In the genomic region with DNA sequence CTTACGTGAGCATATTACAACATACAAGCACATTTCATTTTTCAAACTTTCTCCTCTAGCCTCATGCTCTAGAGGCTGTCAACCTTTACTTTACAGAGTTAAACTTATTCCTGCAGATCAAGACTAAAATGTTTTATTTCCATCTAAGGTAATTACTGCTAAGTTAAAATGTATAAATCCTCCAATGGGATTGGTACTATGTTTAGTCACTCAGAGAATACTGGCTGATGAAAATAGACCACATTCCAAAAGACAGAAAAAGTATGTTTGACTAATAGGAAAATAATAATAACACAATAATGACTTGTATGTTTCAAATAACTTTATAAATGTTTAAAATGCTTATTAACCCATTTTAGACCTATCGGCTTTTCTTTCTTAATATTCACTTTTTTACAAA, we compare ENCODE assay signal across 28 cellular contexts. TPM values are rescaled to one million over a fixed set of nuclear protein-coding genes. Genes with fewer than 3 reads are reported as not detected.
DNase-seq lines count a peak whose midpoint lies in the region; ATAC-seq, FAIRE-seq and TF ChIP-seq lines count a peak whose summit lies in the region.
"Had no signal": no experiment of that assay in that cellular context is flagged by ENCODE, and none has a peak within 500 bp of the region (broad histone marks: within the 10 kb centered on the region; RNA-seq: fewer than 3 reads in every experiment).

No MANE protein-coding gene starts in this region.

- no peak overlapping the region for H3K4me3 Mint-ChIP-seq in mesothelial cell of epicardium
- no peak overlapping the region for H3K4me3 Mint-ChIP-seq in activated T-cell treated with anti-CD3 and anti-CD28 coated beads, Interleukin-2, amount 50 U/mL, for 24 hours
- H3K4me3 Mint-ChIP-seq: effector memory CD8-positive, alpha-beta T cell; naive B cell; stimulated activated naive CD8-positive, alpha-beta T cell treated with anti-CD3 and anti-CD28 coated beads, Interleukin-15, Interleukin-2, amounts not matched to agents 100 ng/mL and 50 ng/mL, for 24 hours; T-cell; type B pancreatic cell had no signal

- H3K4me1 Mint-ChIP-seq in mesothelial cell of epicardium: peaks cover 43% of the 10 kb centered on the region
- H3K4me1 Mint-ChIP-seq in activated T-cell treated with anti-CD3 and anti-CD28 coated beads, Interleukin-2, amount 50 U/mL, for 24 hours (ENCODE audit: low read depth): peaks cover 38% of the 10 kb centered on the region

- H3K27ac Mint-ChIP-seq in mesothelial cell of epicardium: peak overlapping the region; percentile 82
- no peak overlapping the region for H3K27ac Mint-ChIP-seq in activated T-cell treated with anti-CD3 and anti-CD28 coated beads, Interleukin-2, amount 50 U/mL, for 24 hours
- H3K27ac Mint-ChIP-seq: effector memory CD8-positive, alpha-beta T cell; stimulated activated naive CD8-positive, alpha-beta T cell treated with anti-CD3 and anti-CD28 coated beads, Interleukin-15, Interleukin-2, amounts not matched to agents 100 ng/mL and 50 ng/mL, for 24 hours; type B pancreatic cell had no signal

- 51% methylated on average over 2 of the region's 2 CpGs for WGBS in A549 (ENCODE audit: missing lambda C conversion rate)

- TF ChIP-seq RAD21 in A549 (conservative IDR thresholded peaks at IDR 0.05 in 1 of 2, IDR thresholded peaks at IDR 0.05 in 1 of 2): no peak

- no peak overlapping the region for H3K27ac ChIP-seq in A549
- H3K27ac ChIP-seq: BLaER1 treated with 17β-estradiol and CSF1 and Interleukin-3, amounts not matched to agents 10 nM and 100 nM; heart right ventricle; lower lobe of right lung; parathyroid adenoma had no signal

- peaks cover 46% of the 10 kb centered on the region for H3K4me1 ChIP-seq in A549
- H3K4me1 ChIP-seq: parathyroid adenoma had no signal

- H3K9me3 Mint-ChIP-seq in mesothelial cell of epicardium: no peaks in the 10 kb centered on the region
- H3K9me3 Mint-ChIP-seq in activated T-cell treated with anti-CD3 and anti-CD28 coated beads, Interleukin-2, amount 50 U/mL, for 24 hours: no peaks in the 10 kb centered on the region
- H3K9me3 Mint-ChIP-seq: effector memory CD8-positive, alpha-beta T cell; naive B cell; stimulated activated naive CD8-positive, alpha-beta T cell treated with anti-CD3 and anti-CD28 coated beads, Interleukin-15, Interleukin-2, amounts not matched to agents 100 ng/mL and 50 ng/mL, for 24 hours; T-cell; type B pancreatic cell had no signal

- peak; percentile 95 for FAIRE-seq in A549 (lab: Jason Lieb, UNC)
- FAIRE-seq: D721Med, GM19239 had no signal

- POLR2A ChIA-PET in A549 (lab: Yijun Ruan, JAX): no interaction called here

- H3K27me3 Mint-ChIP-seq in mesothelial cell of epicardium (ENCODE audit: low read depth): no peaks in the 10 kb centered on the region
- H3K27me3 Mint-ChIP-seq in activated T-cell treated with anti-CD3 and anti-CD28 coated beads, Interleukin-2, amount 50 U/mL, for 24 hours: no peaks in the 10 kb centered on the region
- H3K27me3 Mint-ChIP-seq: effector memory CD8-positive, alpha-beta T cell; naive B cell; stimulated activated naive CD8-positive, alpha-beta T cell treated with anti-CD3 and anti-CD28 coated beads, Interleukin-15, Interleukin-2, amounts not matched to agents 100 ng/mL and 50 ng/mL, for 24 hours; T-cell; type B pancreatic cell had no signal

- H3K4me3 ChIP-seq in A549: no peak overlapping the region
- H3K4me3 ChIP-seq: BLaER1 treated with 17β-estradiol and CSF1 and Interleukin-3, amounts not matched to agents 10 nM and 100 nM; heart right ventricle; lower lobe of right lung had no signal

- no peak for TF ChIP-seq EP300 in A549 (IDR thresholded peaks at IDR 0.05)

- H3K4me2 ChIP-seq in A549: peak overlapping the region; percentile 37; the same call in 2 of the 3 replicates
- H3K4me2 ChIP-seq: BLaER1 treated with 17β-estradiol and CSF1 and Interleukin-3, amounts not matched to agents 10 nM and 100 nM had no signal

- DNase-seq in A549 (ENCODE audit: low read depth in 1 of 2, low spot score in 1 of 2): no peak
- DNase-seq in LHCN-M2 (ENCODE audit: low read depth): peak; percentile 23
- DNase-seq in astrocyte of the hippocampus (ENCODE audit: low read depth, low spot score): peak; percentile 28
- no peak for DNase-seq in mesothelial cell of epicardium (ENCODE audit: low spot score in 2 of 2, unreplicated experiment in 2 of 2)
- no peak for DNase-seq in activated gamma-delta T cell (lab: John Stamatoyannopoulos, UW)
- no peak for DNase-seq in activated T-cell treated with anti-CD3 and anti-CD28 coated beads, Interleukin-2, amount 50 U/mL, for 24 hours
- DNase-seq: 8988T; activated CD4-positive, alpha-beta T cell treated with anti-CD3 and anti-CD28 coated beads, Interleukin-2, amount 50 U/mL, for 1 hour; activated CD8-positive, alpha-beta memory T cell treated with anti-CD3 and anti-CD28 coated beads, Interleukin-2, amount 50 U/mL, for 48 hours; activated effector memory CD4-positive, alpha-beta T cell treated with anti-CD3 and anti-CD28 coated beads, Interleukin-2, amount 50 U/mL, for 16 hours; amniotic stem cell; effector memory CD8-positive, alpha-beta T cell; H7; heart right ventricle; lower lobe of right lung; MV-4-11; naive B cell; NCI-H2081 treated with DMSO at 0.1 percent for 48 hours; NCI-H510A; T-cell had no signal

- CTCF ChIA-PET in A549 (lab: Yijun Ruan, JAX): interaction anchor here (4.7 kb wide), 1 partner anchor 18 kb away, joined by 53 read pairs; the partner anchor contains the start of gene VIM

- no peaks in the 10 kb centered on the region for H3K36me3 Mint-ChIP-seq in mesothelial cell of epicardium
- H3K36me3 Mint-ChIP-seq in activated T-cell treated with anti-CD3 and anti-CD28 coated beads, Interleukin-2, amount 50 U/mL, for 24 hours (ENCODE audit: low read depth): peaks cover 2% of the 10 kb centered on the region
- H3K36me3 Mint-ChIP-seq: naive B cell, type B pancreatic cell had no signal

- no peaks in the 10 kb centered on the region for H3K9me3 ChIP-seq in A549
- H3K9me3 ChIP-seq: BLaER1 treated with 17β-estradiol and CSF1 and Interleukin-3, amounts not matched to agents 10 nM and 100 nM; heart right ventricle; lower lobe of right lung had no signal

- no peak for ATAC-seq in A549
- no peak for ATAC-seq in GM21381 (IDR thresholded peaks at IDR 0.05; ENCODE audit: unreplicated experiment)
- ATAC-seq in GM21576 (IDR thresholded peaks at IDR 0.05; ENCODE audit: unreplicated experiment): no peak
- ATAC-seq: effector memory CD8-positive, alpha-beta T cell; heart right ventricle; lower lobe of right lung; T-cell had no signal

- TF ChIP-seq POLR2A in A549 (IDR thresholded peaks at IDR 0.05; ENCODE audit: low read length): no peak

- TF ChIP-seq CTCF in A549 (IDR thresholded peaks at IDR 0.05): no peak
- TF ChIP-seq CTCF in mesothelial cell of epicardium (IDR thresholded peaks at IDR 0.05; ENCODE audit: unreplicated experiment): no peak

TF ChIP-seq in A549, 52 proteins besides CTCF, POLR2A, EP300 and RAD21 (continues in another document):
- TF ChIP-seq EHMT2 (IDR thresholded peaks at IDR 0.05; ENCODE audit: low read depth) (no peak), CEBPB (IDR thresholded peaks at IDR 0.05) (no peak), MAFK (IDR thresholded peaks at IDR 0.05; ENCODE audit: partially characterized antibody) (no peak), HOXB5 (CRISPR knock-in tag; IDR thresholded peaks at IDR 0.05) (no peak), CHD2 (IDR thresholded peaks at IDR 0.05; ENCODE audit: low read length, partially characterized antibody) (no peak), FOXS1 (CRISPR knock-in tag; IDR thresholded peaks at IDR 0.05) (no peak), POLR2AphosphoS2 (conservative IDR thresholded peaks at IDR 0.05; ENCODE audit: low read length) (no peak), ZC3H11A (IDR thresholded peaks at IDR 0.05) (no peak), NFE2L2 (conservative IDR thresholded peaks at IDR 0.05; ENCODE audit: low read length) (no peak), JUNB (IDR thresholded peaks at IDR 0.05) (no peak)
- TF ChIP-seq, protein P1, sequence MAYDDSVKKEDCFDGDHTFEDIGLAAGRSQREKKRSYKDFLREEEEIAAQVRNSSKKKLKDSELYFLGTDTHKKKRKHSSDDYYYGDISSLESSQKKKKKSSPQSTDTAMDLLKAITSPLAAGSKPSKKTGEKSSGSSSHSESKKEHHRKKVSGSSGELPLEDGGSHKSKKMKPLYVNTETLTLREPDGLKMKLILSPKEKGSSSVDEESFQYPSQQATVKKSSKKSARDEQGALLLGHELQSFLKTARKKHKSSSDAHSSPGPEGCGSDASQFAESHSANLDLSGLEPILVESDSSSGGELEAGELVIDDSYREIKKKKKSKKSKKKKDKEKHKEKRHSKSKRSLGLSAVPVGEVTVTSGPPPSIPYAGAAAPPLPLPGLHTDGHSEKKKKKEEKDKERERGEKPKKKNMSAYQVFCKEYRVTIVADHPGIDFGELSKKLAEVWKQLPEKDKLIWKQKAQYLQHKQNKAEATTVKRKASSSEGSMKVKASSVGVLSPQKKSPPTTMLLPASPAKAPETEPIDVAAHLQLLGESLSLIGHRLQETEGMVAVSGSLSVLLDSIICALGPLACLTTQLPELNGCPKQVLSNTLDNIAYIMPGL (CRISPR knock-in tag; IDR thresholded peaks at IDR 0.05; ENCODE audit: borderline replicate concordance): no peak
- TF ChIP-seq, protein P2, sequence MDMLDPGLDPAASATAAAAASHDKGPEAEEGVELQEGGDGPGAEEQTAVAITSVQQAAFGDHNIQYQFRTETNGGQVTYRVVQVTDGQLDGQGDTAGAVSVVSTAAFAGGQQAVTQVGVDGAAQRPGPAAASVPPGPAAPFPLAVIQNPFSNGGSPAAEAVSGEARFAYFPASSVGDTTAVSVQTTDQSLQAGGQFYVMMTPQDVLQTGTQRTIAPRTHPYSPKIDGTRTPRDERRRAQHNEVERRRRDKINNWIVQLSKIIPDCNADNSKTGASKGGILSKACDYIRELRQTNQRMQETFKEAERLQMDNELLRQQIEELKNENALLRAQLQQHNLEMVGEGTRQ (IDR thresholded peaks at IDR 0.05): no peak

RNA-seq across cellular contexts. Expression of gene TRDMT1, which starts 8.5 kb away (rescaled TPM):
- polyA plus RNA-seq in A549 (2011; rRNA removed): 5.7 and 7.4 TPM in 2 replicates
- polyA plus RNA-seq in A549 (2012; cell fraction: cytosol; rRNA removed): 1.8 and 1.9 TPM in 2 replicates
- 1.0 and 1.1 TPM in 2 replicates for polyA plus RNA-seq in A549 (2012; cell fraction: nucleus; rRNA removed)
- polyA plus RNA-seq in A549 (2017; fragmentation: RNase III; extraction: RNeasy Plus Mini Kit Qiagen cat#74134 plus additional on column Dnase treatment): 2.4 to 3.4 TPM (median 3.3 TPM) in 3 replicates
- polyA minus RNA-seq in A549 (2011; rRNA and poly(A)+ RNA removed): 4.6 and 5.1 TPM in 2 replicates
- 5.9 and 6.0 TPM in 2 replicates for total RNA-seq in LHCN-M2 (2014; rRNA removed)
- 2.3 TPM for polyA plus RNA-seq in LHCN-M2 (2012)
- 8.2 to 12.3 TPM (median 8.6 TPM) in 3 replicates for total RNA-seq in mesothelial cell of epicardium

RNA-seq across cellular contexts. Expression of gene VIM, which starts 18.1 kb away (rescaled TPM):
- polyA plus RNA-seq in A549 (2011; rRNA removed): 773 and 848 TPM in 2 replicates
- polyA plus RNA-seq in A549 (2012; cell fraction: cytosol; rRNA removed): 842 and 1,013 TPM in 2 replicates
- 1,036 and 2,636 TPM in 2 replicates for polyA plus RNA-seq in A549 (2012; cell fraction: nucleus; rRNA removed)
- 830 to 987 TPM (median 875 TPM) in 3 replicates for polyA plus RNA-seq in A549 (2017; fragmentation: RNase III; extraction: RNeasy Plus Mini Kit Qiagen cat#74134 plus additional on column Dnase treatment)
- 792 and 808 TPM in 2 replicates for polyA minus RNA-seq in A549 (2011; rRNA and poly(A)+ RNA removed)
- 9,336 and 11,900 TPM in 2 replicates for total RNA-seq in LHCN-M2 (2014; rRNA removed)
- polyA plus RNA-seq in LHCN-M2 (2012): 5,344 TPM
- total RNA-seq in mesothelial cell of epicardium: 1,386 to 1,516 TPM (median 1,481 TPM) in 3 replicates

Comparison
In these comparisons a context has a peak if more than half of its experiments do, and no peak if none do; other contexts are left out.
1. DNase-seq: peak in LHCN-M2 (single experiment) and astrocyte of the hippocampus (single experiment); none in A549 (0 of 2), mesothelial cell of epicardium (0 of 2), activated gamma-delta T cell (single experiment) and activated T-cell treated with anti-CD3 and anti-CD28 coated beads, Interleukin-2, amount 50 U/mL, for 24 hours (single experiment).